Comparison of ENCODE assay signal across 22 cellular contexts in the genomic region with DNA sequence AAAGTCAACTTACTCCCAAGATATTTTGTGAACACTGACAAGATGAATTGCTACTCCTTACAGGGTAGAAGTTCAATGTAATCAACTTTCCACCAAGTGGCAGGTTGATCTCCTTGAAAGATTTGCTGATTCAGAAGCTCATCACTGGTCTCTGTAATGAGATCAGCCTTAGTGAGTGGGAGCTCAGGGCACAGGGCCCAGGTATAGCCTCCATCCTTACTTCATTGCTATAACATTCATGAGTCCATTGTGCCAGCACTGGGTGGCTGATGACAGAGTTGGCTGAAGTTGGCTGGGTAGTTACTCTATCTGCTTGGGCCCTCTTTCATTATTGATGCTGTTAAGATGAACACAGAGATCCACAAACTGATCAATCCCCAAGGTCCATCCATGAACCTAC.
"Had no signal": no experiment of that assay in that cellular context is flagged by ENCODE, and none has a peak within 500 bp of the region (broad histone marks: within the 10 kb centered on the region; RNA-seq: fewer than 3 reads in every experiment).

No MANE protein-coding gene starts in this region.

- H3K36me3 Mint-ChIP-seq: activated naive CD4-positive, alpha-beta T cell treated with anti-CD3 and anti-CD28 coated beads, Interleukin-2, amount 10 ng/mL, durations not matched to agents 7 days and 5 days; activated naive CD8-positive, alpha-beta T cell treated with anti-CD3 and anti-CD28 coated beads for 36 hours had no signal

- H3K4me3 Mint-ChIP-seq: activated B cell treated with CpG ODN at 0.5 μM for 24 hours; activated CD4-positive, alpha-beta memory T cell treated with anti-CD3 and anti-CD28 coated beads, Interleukin-2, amount 10 ng/mL, durations not matched to agents 7 days and 5 days; activated naive CD4-positive, alpha-beta T cell treated with anti-CD3 and anti-CD28 coated beads, Interleukin-2, amount 10 ng/mL, durations not matched to agents 7 days and 5 days; activated naive CD8-positive, alpha-beta T cell treated with anti-CD3 and anti-CD28 coated beads for 36 hours; activated T-helper 17 cell treated with anti-CD3 and anti-CD28 coated beads, Interleukin-2, amount 50 U/mL, for 72 hours; central memory CD8-positive, alpha-beta T cell; T-helper 1 cell treated with Interleukin-12 subunit alpha and Interleukin-12 subunit beta and Interleukin-4 antibody, amounts not matched to agents 30 μg/mL and 1 μg/mL, for 36 hours had no signal

- ATAC-seq: activated T-helper 17 cell treated with anti-CD3 and anti-CD28 coated beads, Interleukin-2, amount 50 U/mL, for 72 hours; PC-3 had no signal

- H3K27ac Mint-ChIP-seq: activated B cell treated with CpG ODN at 0.5 μM for 24 hours; activated CD4-positive, alpha-beta memory T cell treated with anti-CD3 and anti-CD28 coated beads, Interleukin-2, amount 10 ng/mL, durations not matched to agents 7 days and 5 days; activated naive CD4-positive, alpha-beta T cell treated with anti-CD3 and anti-CD28 coated beads, Interleukin-2, amount 10 ng/mL, durations not matched to agents 7 days and 5 days; activated naive CD8-positive, alpha-beta T cell treated with anti-CD3 and anti-CD28 coated beads for 36 hours; activated T-helper 17 cell treated with anti-CD3 and anti-CD28 coated beads, Interleukin-2, amount 50 U/mL, for 72 hours; T-helper 1 cell treated with Interleukin-12 subunit alpha and Interleukin-12 subunit beta and Interleukin-4 antibody, amounts not matched to agents 30 μg/mL and 1 μg/mL, for 36 hours had no signal

- DNase-seq: activated B cell treated with CpG ODN at 0.5 μM for 24 hours; activated CD4-positive, alpha-beta memory T cell treated with anti-CD3 and anti-CD28 coated beads, Interleukin-2, amount 10 ng/mL, durations not matched to agents 7 days and 5 days; activated CD4-positive, alpha-beta T cell treated with anti-CD3 and anti-CD28 coated beads for 1 hour; activated CD4-positive, alpha-beta T cell treated with anti-CD3 and anti-CD28 coated beads, Interleukin-2, amount 50 U/mL, for 1 hour; activated gamma-delta T cell; activated naive CD4-positive, alpha-beta T cell treated with anti-CD3 and anti-CD28 coated beads, Interleukin-2, amount 10 ng/mL, durations not matched to agents 7 days and 5 days; activated naive CD8-positive, alpha-beta T cell treated with anti-CD3 and anti-CD28 coated beads for 36 hours; activated T-cell treated with anti-CD3 and anti-CD28 coated beads for 4 hours; activated T-cell treated with anti-CD3 and anti-CD28 coated beads, Interleukin-2, amount 50 U/mL, for 48 hours; KG1; NCI-H1092; NCI-H1417; NCI-H2029; NCI-H345; NCI-H510A; NCI-H526 treated with DMSO at 0.1 percent for 48 hours; PC-3; SHP77 treated with DMSO at 0.1 percent for 48 hours; T-helper 9 cell had no signal

- H3K27me3 Mint-ChIP-seq: activated B cell treated with CpG ODN at 0.5 μM for 24 hours; central memory CD8-positive, alpha-beta T cell had no signal
